Comparison of ENCODE assay signal across 3 cellular contexts in genomic region chr1:244552336-244552735, GRCh38.
TF ChIP-seq lines count a peak whose summit lies in the region.

No MANE protein-coding gene starts in this region.

TF ChIP-seq in SK-N-SH, 30 proteins besides CTCF, POLR2A, EP300 and RAD21:
- no peak for TF ChIP-seq EZH2phosphoT487 (IDR thresholded peaks at IDR 0.05; ENCODE audit: borderline replicate concordance, low read depth)
- TF ChIP-seq SMC3 (IDR thresholded peaks at IDR 0.05; ENCODE audit: low read depth, low read length): no peak
- peak; percentile 27; the same call in 1 of the 2 replicates for TF ChIP-seq PBX3 (IDR thresholded peaks at IDR 0.05)
- no peak for TF ChIP-seq GABPA (IDR thresholded peaks at IDR 0.05; ENCODE audit: low read depth)
TF ChIP-seq in SK-N-SH: peak in this region for 1.

TF ChIP-seq in SK-N-SH treated with all-trans-retinoic acid at 6 μM for 48 hours, 23 proteins besides CTCF, POLR2A, EP300 and RAD21:
- TF ChIP-seq OSR1 (CRISPR knock-in tag; IDR thresholded peaks at IDR 0.05) (no peak), TSHZ2 (CRISPR knock-in tag; IDR thresholded peaks at IDR 0.05) (no peak), ZNF565 (CRISPR knock-in tag; conservative IDR thresholded peaks at IDR 0.05; ENCODE audit: low read depth) (no peak), CREB5 (CRISPR knock-in tag; IDR thresholded peaks at IDR 0.05; ENCODE audit: low read depth) (no peak), ARNTL (CRISPR knock-in tag; IDR thresholded peaks at IDR 0.05; ENCODE audit: borderline replicate concordance, low read depth) (no peak), TCF4 (CRISPR knock-in tag; IDR thresholded peaks at IDR 0.05; ENCODE audit: borderline replicate concordance) (no peak), ISL1 (CRISPR knock-in tag; IDR thresholded peaks at IDR 0.05) (no peak), ZC3H10 (CRISPR knock-in tag; IDR thresholded peaks at IDR 0.05) (no peak), ZNF8 (CRISPR knock-in tag; IDR thresholded peaks at IDR 0.05) (no peak), BACH2 (CRISPR knock-in tag; IDR thresholded peaks at IDR 0.05; ENCODE audit: borderline replicate concordance) (no peak)

TF ChIP-seq in H1, 55 proteins besides CTCF, POLR2A, EP300 and RAD21:
- TF ChIP-seq EGR1 (IDR thresholded peaks at IDR 0.05; ENCODE audit: borderline replicate concordance, low read depth, low read length) (no peak), SP4 (IDR thresholded peaks at IDR 0.05; ENCODE audit: low read length) (no peak), RFX5 (IDR thresholded peaks at IDR 0.05; ENCODE audit: borderline replicate concordance, low read depth, low read length) (no peak), NRF1 (IDR thresholded peaks at IDR 0.05; ENCODE audit: low read depth, low read length) (no peak), MAX (IDR thresholded peaks at IDR 0.05) (no peak)
